Comparison of ENCODE assay signal across 11 cellular contexts in genomic region chr1:234965128-234965527, GRCh38.
DNase-seq lines count a peak whose midpoint lies in the region; ATAC-seq and TF ChIP-seq lines count a peak whose summit lies in the region.
"Had no signal": no experiment of that assay in that cellular context is flagged by ENCODE, and none has a peak within 500 bp of the region (broad histone marks: within the 10 kb centered on the region; RNA-seq: fewer than 3 reads in every experiment).

No MANE protein-coding gene starts in this region.

- intact Hi-C loops in Caco-2 (cut with micrococcal nuclease; ENCODE audit: unreplicated experiment) (no loop called here), OCI-LY7 (cut with micrococcal nuclease; ENCODE audit: unreplicated experiment) (no loop called here)

- H3K79me2 ChIP-seq in OCI-LY7 (ENCODE audit: insufficient read depth, low read depth, low read length) = no peaks in the 10 kb centered on the region

- H3K9me3 ChIP-seq in Caco-2 (no peaks in the 10 kb centered on the region), OCI-LY7 (ENCODE audit: low read length) (no peaks in the 10 kb centered on the region)
- H3K9me3 ChIP-seq in effector memory CD4-positive, alpha-beta T cell (ENCODE audit: control insufficient read depth, low read length) = no peaks in the 10 kb centered on the region
- H3K9me3 ChIP-seq: MG63 had no signal

- H3K9me3 Mint-ChIP-seq in Caco-2 (ENCODE audit: unreplicated experiment) (no peaks in the 10 kb centered on the region), osteocyte (ENCODE audit: unreplicated experiment) (no peaks in the 10 kb centered on the region)

- TF ChIP-seq CTCF in Caco-2 (IDR thresholded peaks at IDR 0.05; ENCODE audit: insufficient read depth in 1 of 2, low read depth in 1 of 2, low read length in 1 of 2, severe bottlenecking in 1 of 2, unreplicated experiment in 1 of 2) = no peak
- TF ChIP-seq CTCF in OCI-LY7 (conservative IDR thresholded peaks at IDR 0.05; ENCODE audit: low read length) = no peak
- no peak for TF ChIP-seq CTCF in osteocyte (IDR thresholded peaks at IDR 0.05)

- H3K4me2 ChIP-seq in OCI-LY7 (ENCODE audit: low read length) = peak overlapping the region; percentile 84

- ATAC-seq in GM19463 (IDR thresholded peaks at IDR 0.05; ENCODE audit: unreplicated experiment) (no peak), HG02852 (IDR thresholded peaks at IDR 0.05; ENCODE audit: unreplicated experiment) (no peak), HG02938 (IDR thresholded peaks at IDR 0.05; ENCODE audit: unreplicated experiment) (no peak)

- H3K27ac Mint-ChIP-seq in Caco-2 (ENCODE audit: unreplicated experiment) (peak overlapping the region; percentile 89), osteocyte (ENCODE audit: unreplicated experiment) (peak overlapping the region; percentile 96)

- H4K20me1 ChIP-seq in OCI-LY7 (ENCODE audit: insufficient read depth, low read length) = no peaks in the 10 kb centered on the region

- CTCF ChIA-PET in Caco-2 (lab: Charles Lee) (no interaction called here), OCI-LY7 (lab: Charles Lee; ENCODE audit: unreplicated experiment) (interaction anchor here (1.2 to 1.7 kb wide), 4 partner anchors 9 to 19 kb away, joined by 3 to 11 read pairs (median 4); no protein-coding TSS in a partner anchor)

- BruUV-seq in Caco-2 (replicated peaks; lab: Mats Ljungman, UMichigan) (no TSS peak), OCI-LY7 (replicated peaks; lab: Mats Ljungman, UMichigan) (no TSS peak)

- H3K4me1 ChIP-seq in Caco-2 (peaks cover 61% of the 10 kb centered on the region), OCI-LY7 (ENCODE audit: insufficient read depth, low read length, poor library complexity, severe bottlenecking) (peaks cover 73% of the 10 kb centered on the region)
- peaks cover 50% of the 10 kb centered on the region for H3K4me1 ChIP-seq in effector memory CD4-positive, alpha-beta T cell (ENCODE audit: control insufficient read depth, insufficient read depth, low read length, poor library complexity, severe bottlenecking)

- H3K27me3 Mint-ChIP-seq in Caco-2 (ENCODE audit: insufficient read depth, unreplicated experiment) = no peaks in the 10 kb centered on the region
- no peaks in the 10 kb centered on the region for H3K27me3 Mint-ChIP-seq in osteocyte (ENCODE audit: unreplicated experiment)

- H3K4me1 Mint-ChIP-seq in Caco-2 (ENCODE audit: low read depth, unreplicated experiment) (peaks cover 72% of the 10 kb centered on the region), osteocyte (ENCODE audit: unreplicated experiment) (peaks cover 73% of the 10 kb centered on the region)

- peak overlapping the region; percentile 87 for H2AFZ ChIP-seq in OCI-LY7 (ENCODE audit: low read length)

- H3K27ac ChIP-seq in OCI-LY7 (ENCODE audit: low read depth, low read length, poor library complexity, severe bottlenecking) = peak overlapping the region; percentile 97
- peak overlapping the region; percentile 29 for H3K27ac ChIP-seq in effector memory CD4-positive, alpha-beta T cell (ENCODE audit: insufficient read depth, low read length, poor library complexity, severe bottlenecking)

- H3K4me3 ChIP-seq in Caco-2 (ENCODE audit: low read depth, low read length) = no peak overlapping the region
- no peak overlapping the region for H3K4me3 ChIP-seq in OCI-LY7 (ENCODE audit: low read depth, low read length, poor library complexity, severe bottlenecking)
- H3K4me3 ChIP-seq in effector memory CD4-positive, alpha-beta T cell (ENCODE audit: insufficient read depth, low read depth, low read length, poor library complexity, severe bottlenecking) = no peak overlapping the region
- H3K4me3 ChIP-seq: MG63 had no signal

- H3K27me3 ChIP-seq in Caco-2 (replicated peaks; ENCODE audit: control insufficient read depth, insufficient read depth, low read length) = no peaks in the 10 kb centered on the region
- no peaks in the 10 kb centered on the region for H3K27me3 ChIP-seq in effector memory CD4-positive, alpha-beta T cell (replicated peaks; ENCODE audit: control insufficient read depth, insufficient read depth, low read length, poor library complexity, severe bottlenecking)
- H3K27me3 ChIP-seq: MG63 had no signal

- H3K9me2 ChIP-seq in OCI-LY7 (ENCODE audit: insufficient read depth, low read length) = no peaks in the 10 kb centered on the region

- DNase-seq in Caco-2 (no peak), OCI-LY7 (ENCODE audit: low spot score) (no peak), osteocyte (ENCODE audit: extremely low spot score, unreplicated experiment) (no peak), DMS153 (lab: John Stamatoyannopoulos, UW) (no peak)
- no peak for DNase-seq in effector memory CD4-positive, alpha-beta T cell
- DNase-seq: cortex of kidney, MG63, T-helper 9 cell had no signal

- POLR2A ChIA-PET in Caco-2 (lab: Charles Lee) = interaction anchor here (2.8 kb wide), 1 partner anchor 11 kb away, joined by 20 read pairs; no protein-coding TSS in a partner anchor
- POLR2A ChIA-PET in OCI-LY7 (lab: Charles Lee) = interaction anchor here (0.6 to 6.2 kb wide), 12 partner anchors 10 to 444 kb away, joined by 3 to 120 read pairs (median 4); no protein-coding TSS in a partner anchor

- H3K36me3 ChIP-seq in Caco-2 (ENCODE audit: control insufficient read depth, insufficient read depth, low read length) = no peaks in the 10 kb centered on the region
- H3K36me3 ChIP-seq in OCI-LY7 (ENCODE audit: insufficient read depth, low read length) = no peaks in the 10 kb centered on the region
- no peaks in the 10 kb centered on the region for H3K36me3 ChIP-seq in effector memory CD4-positive, alpha-beta T cell (ENCODE audit: control insufficient read depth, insufficient read depth, low read length)
- H3K36me3 ChIP-seq: MG63 had no signal

- H3K36me3 Mint-ChIP-seq in Caco-2 (ENCODE audit: insufficient read depth, unreplicated experiment) (peaks cover 17% of the 10 kb centered on the region), osteocyte (ENCODE audit: unreplicated experiment) (no peaks in the 10 kb centered on the region)

- H3K4me3 Mint-ChIP-seq in Caco-2 (ENCODE audit: unreplicated experiment) (peak overlapping the region; percentile 39), osteocyte (ENCODE audit: unreplicated experiment) (no peak overlapping the region)
